In the genomic region with DNA sequence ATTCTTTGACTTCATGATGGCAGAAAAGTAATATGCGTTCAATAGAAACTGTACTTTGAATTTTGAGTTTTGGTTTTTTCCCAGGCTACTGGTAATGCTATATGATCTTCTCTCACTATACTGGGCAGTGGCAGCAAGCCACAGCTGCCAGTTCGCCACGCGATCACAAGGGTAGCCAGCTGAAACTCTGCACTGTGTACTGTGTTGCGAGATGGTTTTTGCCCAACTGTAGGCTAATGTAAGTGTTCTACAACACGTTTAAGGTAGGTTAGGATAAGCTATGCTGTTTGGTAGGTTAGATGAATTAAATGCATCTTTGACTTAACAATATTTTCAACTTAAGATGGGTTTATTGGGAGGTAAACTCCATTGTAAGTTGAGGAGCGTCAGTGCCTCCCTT, we compare ENCODE assay signal across 23 cellular contexts.
"Had no signal": no experiment of that assay in that cellular context is flagged by ENCODE, and none has a peak within 500 bp of the region (broad histone marks: within the 10 kb centered on the region; RNA-seq: fewer than 3 reads in every experiment).

No MANE protein-coding gene starts in this region.

- H3K4me1 ChIP-seq: pancreas, prostate gland, right lobe of liver, sigmoid colon, stomach, upper lobe of left lung, vagina had no signal

- H3K27ac ChIP-seq: neutrophil, pancreas, prostate gland, right lobe of liver, sigmoid colon, stomach, thoracic aorta, thyroid gland, tibial nerve, upper lobe of left lung, vagina had no signal

- DNase-seq: nephron progenitor cell; nucleus accumbens; pancreas; right cardiac atrium; right lobe of liver; sigmoid colon; small intestine; stimulated activated CD4-positive, alpha-beta T cell treated with anti-CD3 and anti-CD28 coated beads, Interleukin-15, amount 100 ng/mL, for 24 hours; stimulated activated CD4-positive, alpha-beta T cell treated with anti-CD3 and anti-CD28 coated beads, Interleukin-2, amount 100 ng/mL, for 24 hours; stimulated activated CD4-positive, alpha-beta T cell treated with anti-CD3 and anti-CD28 coated beads, Interleukin-2, amount 100 ng/mL, for 48 hours; stimulated activated CD4-positive, alpha-beta T cell treated with anti-CD3 and anti-CD28 coated beads, Interleukin-4, amount 100 ng/mL, for 24 hours; stimulated activated naive B cell treated with anti-CD40 and anti-IgM and Interleukin-4, amounts not matched to agents 10 μg/mL and 1 μg/mL and 100 μg/mL, for 72 hours; stimulated activated naive CD4-positive, alpha-beta T cell treated with Interleukin-2 at 50 U/mL for 16 hours; stomach; thyroid gland; trophoblast cell; upper lobe of left lung had no signal

- H3K4me3 ChIP-seq: pancreas, prostate gland, right lobe of liver, sigmoid colon, stomach, thoracic aorta, thyroid gland, tibial nerve, upper lobe of left lung, vagina had no signal

- ATAC-seq: pancreas; right cardiac atrium; right lobe of liver; stimulated activated naive B cell treated with anti-CD40 and anti-IgM and Interleukin-4, amounts not matched to agents 10 μg/mL and 1 μg/mL and 100 μg/mL, for 72 hours had no signal

- FAIRE-seq: pancreas, small intestine, urothelium cell line had no signal

- H3K27me3 ChIP-seq: neutrophil, pancreas, right lobe of liver, sigmoid colon, stomach, thyroid gland, tibial nerve, upper lobe of left lung, vagina had no signal

- H3K9me3 ChIP-seq: neutrophil, pancreas, prostate gland, right lobe of liver, sigmoid colon, stomach, thoracic aorta, thyroid gland, tibial nerve, upper lobe of left lung, vagina had no signal

- H3K36me3 ChIP-seq: prostate gland, thyroid gland had no signal
